Comparison of ENCODE assay signal across 8 cellular contexts in the genomic region with DNA sequence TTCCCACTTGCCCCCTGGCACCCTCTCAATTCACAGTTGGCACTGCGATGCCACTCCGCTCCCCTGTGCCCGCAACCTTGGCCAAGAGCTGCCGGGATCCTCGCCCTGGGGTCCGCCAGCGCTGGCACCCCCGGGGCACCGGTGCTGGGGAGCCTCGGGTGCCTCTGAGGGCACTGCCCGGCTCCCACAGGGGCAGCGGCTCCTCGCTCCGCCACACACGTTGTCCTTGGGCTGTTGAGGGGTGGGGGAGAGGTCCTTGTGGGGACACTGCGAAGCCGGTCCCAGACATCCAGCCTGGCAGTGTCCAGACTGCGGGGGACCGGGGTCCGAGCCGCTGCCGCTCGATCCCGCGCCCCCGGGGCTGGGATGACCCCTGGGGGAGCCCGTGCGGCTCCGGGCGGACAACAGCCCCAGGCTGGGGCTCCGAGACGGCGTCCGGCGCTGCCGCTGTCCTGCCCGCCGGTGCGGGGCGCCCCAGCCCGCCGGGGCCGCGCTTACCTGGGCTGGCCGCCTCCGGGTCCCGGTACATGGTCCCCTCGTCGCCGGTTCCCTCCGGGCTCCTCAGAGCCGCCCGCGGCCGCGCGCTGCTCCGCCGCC. TPM values are rescaled to one million over a fixed set of nuclear protein-coding genes. Genes with fewer than 3 reads are reported as not detected.
DNase-seq lines count a peak whose midpoint lies in the region; ATAC-seq and TF ChIP-seq lines count a peak whose summit lies in the region.

No MANE protein-coding gene starts in this region.

- CTCF ChIA-PET in mammary epithelial cell (lab: Charles Lee; ENCODE audit: low non-redundant PET), result interaction anchor here (0.7 kb wide), 1 partner anchor 48 kb away, joined by 7 read pairs; no protein-coding TSS in a partner anchor

- no peaks in the 10 kb centered on the region for H3K36me3 ChIP-seq in mammary epithelial cell (ENCODE audit: insufficient read depth, low read length)

- TF ChIP-seq CTCF in mammary epithelial cell (conservative IDR thresholded peaks at IDR 0.05 in 1 of 2, IDR thresholded peaks at IDR 0.05 in 1 of 2; ENCODE audit: extremely low read depth in 1 of 2, insufficient read depth in 1 of 2, low read depth in 1 of 2, low read length in 2 of 2), result peak in 1 of 2 donors; percentile 33

- ATAC-seq in HG02642 (IDR thresholded peaks at IDR 0.05; ENCODE audit: poor library complexity, unreplicated experiment) (peak; percentile 6), naive B cell (ENCODE audit: low read depth in 2 of 2) (peak in 1 of 2 donors; percentile 2), GM18498 (IDR thresholded peaks at IDR 0.05; ENCODE audit: unreplicated experiment) (no peak), HG03565 (IDR thresholded peaks at IDR 0.05; ENCODE audit: unreplicated experiment) (no peak), GM21529 (IDR thresholded peaks at IDR 0.05; ENCODE audit: unreplicated experiment) (no peak)

- no peaks in the 10 kb centered on the region for H4K20me1 ChIP-seq in mammary epithelial cell (ENCODE audit: insufficient read depth, low read length)

- peaks cover 10 to 24% (median 17%) of the 10 kb centered on the region in 3 donors for H3K4me1 Mint-ChIP-seq in naive B cell

- peaks cover 8% of the 10 kb centered on the region for H3K4me1 ChIP-seq in mammary epithelial cell (ENCODE audit: insufficient read depth, low read length)

- WGBS in mammary epithelial cell (ENCODE audit: low coverage, missing lambda C conversion rate), result 25% methylated on average over 2 of the region's 59 CpGs

- H3K4me3 ChIP-seq in mammary epithelial cell (replicated peaks in 1 of 3; ENCODE audit: insufficient read depth in 1 of 3, low read depth in 2 of 3, low read length in 3 of 3), result peak overlapping the region; percentile 55 to 80 (median 58)

- in situ Hi-C loops in mammary epithelial cell (cut with MboI; ENCODE audit: low sequenced_read_pairs in 2 of 2), result loop anchor here in 1 of 2 donors (5.0 kb wide), 1 partner anchor 37 kb away; no protein-coding TSS in a partner anchor

- H3K9me3 ChIP-seq in mammary epithelial cell (replicated peaks; ENCODE audit: insufficient read depth, low read length), result no peaks in the 10 kb centered on the region

- no peak overlapping the region for H3K27ac ChIP-seq in mammary epithelial cell (ENCODE audit: insufficient read depth, low read depth, low read length)

- peaks cover 32 to 77% (median 70%) of the 10 kb centered on the region in 3 donors for H3K27me3 Mint-ChIP-seq in naive B cell

- H3K9ac ChIP-seq in mammary epithelial cell (ENCODE audit: insufficient read depth, low read length), result no peak overlapping the region

- no peaks in the 10 kb centered on the region for H3K9me3 Mint-ChIP-seq in naive B cell

- peak overlapping the region; percentile 98 for H3K4me2 ChIP-seq in mammary epithelial cell (ENCODE audit: insufficient read depth, low read depth, low read length)

- H2AFZ ChIP-seq in mammary epithelial cell (ENCODE audit: low read depth, low read length), result peak overlapping the region; percentile 73

- BruUV-seq in mammary epithelial cell (replicated peaks; lab: Mats Ljungman, UMichigan), result no TSS peak

- H3K27me3 ChIP-seq in mammary epithelial cell (ENCODE audit: insufficient read depth, low read length), result peaks cover 12% of the 10 kb centered on the region

- dilution Hi-C loops in mammary epithelial cell (cut with HindIII; ENCODE audit: low sequenced_read_pairs), result no loop called here

- intact Hi-C loops in mammary epithelial cell (cut with micrococcal nuclease), result loop anchor here (5.0 kb wide), 1 partner anchor 103 kb away; no protein-coding TSS in a partner anchor

- H3K79me2 ChIP-seq in mammary epithelial cell (ENCODE audit: insufficient read depth, low read length), result no peaks in the 10 kb centered on the region

- no peaks in the 10 kb centered on the region for H3K36me3 Mint-ChIP-seq in naive B cell

- DNase-seq in AG08396 (ENCODE audit: low spot score), result peak; percentile 32
- no peak for DNase-seq in mammary epithelial cell
- no peak for DNase-seq in naive B cell
- no peak for DNase-seq in HK-2 (ENCODE audit: unreplicated experiment)

- H3K4me3 Mint-ChIP-seq in naive B cell, result peak overlapping the region in 5 of 8 donors; percentile 71 to 86 (median 79)

- H3K27ac Mint-ChIP-seq in naive B cell, result no peak overlapping the region

RNA-seq across cellular contexts. Expression of gene SYT7, which starts 0.5 kb away (rescaled TPM):
- 10 to 100 TPM in 1 of 2 donors, 1 to 10 TPM in 1; 4.7 to 17.7 TPM for total RNA-seq in mammary epithelial cell
- polyA plus RNA-seq in mammary epithelial cell (6.9 TPM), naive B cell (ENCODE audit: low read depth in 6 of 6) (not detected)
- polyA minus RNA-seq in mammary epithelial cell, result 21.2 TPM
